In genomic region chr12:26097046-26097878, GRCh38 we compare ENCODE assay signal across 8 cellular contexts. TPM values are rescaled to one million over a fixed set of nuclear protein-coding genes. Genes with fewer than 3 reads are reported as not detected.
DNase-seq lines count a peak whose midpoint lies in the region; ATAC-seq and TF ChIP-seq lines count a peak whose summit lies in the region.

No MANE protein-coding gene starts in this region.

- H3F3A ChIP-seq in Loucy (ENCODE audit: low read depth), result no peaks in the 10 kb centered on the region

- H3K4me2 ChIP-seq in Loucy (ENCODE audit: low read depth, low read length, poor library complexity, severe bottlenecking) (no peak overlapping the region), trophoblast cell (ENCODE audit: low read length) (no peak overlapping the region)

- no peak overlapping the region for H3K27ac ChIP-seq in trophoblast cell (ENCODE audit: low read depth, low read length)

- H4K91ac ChIP-seq in trophoblast cell (ENCODE audit: low read depth, low read length), result no peak overlapping the region

- ATAC-seq in GM21529 (IDR thresholded peaks at IDR 0.05; ENCODE audit: unreplicated experiment) (peak; percentile 92), GM18505 (IDR thresholded peaks at IDR 0.05; ENCODE audit: unreplicated experiment) (no peak)

- H3K27me3 ChIP-seq in Loucy (ENCODE audit: insufficient read depth, low read length, poor library complexity, severe bottlenecking) (no peaks in the 10 kb centered on the region), trophoblast cell (ENCODE audit: insufficient read depth, low read length) (no peaks in the 10 kb centered on the region)

- H4K12ac ChIP-seq in trophoblast cell (ENCODE audit: low read depth, low read length), result no peak overlapping the region

- peaks cover 2% of the 10 kb centered on the region for H3K79me1 ChIP-seq in trophoblast cell (ENCODE audit: low read length)

- H4K20me1 ChIP-seq in Loucy (ENCODE audit: insufficient read depth, low read length, poor library complexity, severe bottlenecking), result no peaks in the 10 kb centered on the region

- in situ Hi-C loops in SK-MEL-5 (cut with HindIII; ENCODE audit: low pct_unique_long_range_greater_than_20kb, low sequenced_read_pairs), result no loop called here

- H2AFZ ChIP-seq in Loucy (ENCODE audit: low read length), result 0 out of 2 replicates have a peak overlapping the region, but pooled peaks have one; percentile 34
- H2AFZ ChIP-seq in trophoblast cell (ENCODE audit: insufficient read depth, low read length, poor library complexity), result no peak overlapping the region

- no peak overlapping the region for H2BK5ac ChIP-seq in trophoblast cell (ENCODE audit: low read depth, low read length, poor library complexity)

- no peak overlapping the region for H2AK5ac ChIP-seq in trophoblast cell (ENCODE audit: low read length)

- H3K9me2 ChIP-seq in Loucy (replicated peaks; ENCODE audit: low read depth, low read length), result no peaks in the 10 kb centered on the region

- no peak for TF ChIP-seq POLR2A in GM18505 (IDR thresholded peaks at IDR 0.05; ENCODE audit: borderline replicate concordance, extremely low read depth, insufficient read depth, insufficient read length)

- H2BK120ac ChIP-seq in trophoblast cell (ENCODE audit: insufficient read depth, low read length, poor library complexity), result no peak overlapping the region

- no peak overlapping the region for H3K9ac ChIP-seq in Loucy (ENCODE audit: low read depth, low read length, poor library complexity, severe bottlenecking)
- H3K9ac ChIP-seq in trophoblast cell (ENCODE audit: low read length), result no peak overlapping the region

- no peak overlapping the region for H3K4ac ChIP-seq in trophoblast cell (ENCODE audit: low read depth, low read length)

- H3K79me2 ChIP-seq in Loucy (ENCODE audit: insufficient read depth, low read length) (no peaks in the 10 kb centered on the region), trophoblast cell (ENCODE audit: control insufficient read depth, insufficient read depth, low read length, poor library complexity) (peaks cover 2% of the 10 kb centered on the region)

- no peak overlapping the region for H3K14ac ChIP-seq in trophoblast cell (ENCODE audit: low read length)

- H3K4me1 ChIP-seq in Loucy (ENCODE audit: insufficient read depth, low read length, poor library complexity, severe bottlenecking) (no peaks in the 10 kb centered on the region), trophoblast cell (ENCODE audit: control insufficient read depth in 1 of 2, insufficient read depth in 2 of 2, low read length in 2 of 2) (peaks cover 4 to 6% of the 10 kb centered on the region in 2 experiments)

- WGBS in trophoblast cell (ENCODE audit: extremely low coverage, insufficient coverage, insufficient read length), result no CpG with 5 or more reads among the region's 6 CpGs

- H3K4me3 ChIP-seq in Loucy (ENCODE audit: low read length, poor library complexity, severe bottlenecking) (no peak overlapping the region), trophoblast cell (ENCODE audit: low read depth, low read length) (no peak overlapping the region)

- no peak overlapping the region for H3K18ac ChIP-seq in trophoblast cell (ENCODE audit: low read length)

- H3K23ac ChIP-seq in trophoblast cell (ENCODE audit: low read length), result no peak overlapping the region

- no peaks in the 10 kb centered on the region for H3K36me3 ChIP-seq in Loucy (ENCODE audit: insufficient read depth, low read length)
- H3K36me3 ChIP-seq in trophoblast cell (ENCODE audit: control insufficient read depth in 1 of 2, insufficient read depth in 2 of 2, low read length in 2 of 2), result no peaks in the 10 kb centered on the region

- H2BK12ac ChIP-seq in trophoblast cell (ENCODE audit: low read length), result no peak overlapping the region

- DNase-seq in COR-L47 (lab: John Stamatoyannopoulos, UW), result peak; percentile 7
- peak; percentile 81 for DNase-seq in SK-MEL-5 (ENCODE audit: low read depth, low spot score)
- DNase-seq in activated gamma-delta T cell treated with anti-CD3 and anti-CD28 coated beads, Interleukin-2, amount 50 U/mL, for 16 hours (ENCODE audit: low read depth), result peak; percentile 30
- DNase-seq in germinal center (ENCODE audit: low spot score), result peak; percentile 76
- peak; percentile 72 to 92 for DNase-seq in trophoblast cell

- peak; percentile 98 for TF ChIP-seq CTCF in Loucy (conservative IDR thresholded peaks at IDR 0.05; ENCODE audit: low read length)

- no peaks in the 10 kb centered on the region for H3K9me3 ChIP-seq in Loucy (ENCODE audit: insufficient read depth, low read depth, low read length)
- H3K9me3 ChIP-seq in trophoblast cell (ENCODE audit: insufficient read depth, low read depth, low read length), result no peaks in the 10 kb centered on the region

- no peak overlapping the region for H4K8ac ChIP-seq in trophoblast cell (ENCODE audit: low read depth, low read length)

RNA-seq across cellular contexts. Expression of gene BHLHE41, which starts 27.6 kb away (rescaled TPM):
- 9.5 and 17.7 TPM in 2 replicates for total RNA-seq in SK-MEL-5 (2014; rRNA removed; shearing (Covaris generic))
- 10.5 and 12.2 TPM in 2 replicates for polyA plus RNA-seq in SK-MEL-5 (2015; cell fraction: cytosol; rRNA removed)
- 34.1 and 56.0 TPM in 2 replicates for polyA plus RNA-seq in SK-MEL-5 (2015; cell fraction: nucleus; rRNA removed)
- polyA plus RNA-seq in trophoblast cell (2013), result 2.4 and 2.5 TPM in 2 replicates

Comparison
In these comparisons a context has a peak if more than half of its experiments do, and no peak if none do; other contexts are left out.
1. DNase-seq: peak in every context shown above with its lines; median percentile 82 in trophoblast cell; 81 in SK-MEL-5; 76 in germinal center; 30 in activated gamma-delta T cell treated with anti-CD3 and anti-CD28 coated beads, Interleukin-2, amount 50 U/mL, for 16 hours; 7 in COR-L47.